Comparison of ENCODE assay signal across 11 cellular contexts in the genomic region with DNA sequence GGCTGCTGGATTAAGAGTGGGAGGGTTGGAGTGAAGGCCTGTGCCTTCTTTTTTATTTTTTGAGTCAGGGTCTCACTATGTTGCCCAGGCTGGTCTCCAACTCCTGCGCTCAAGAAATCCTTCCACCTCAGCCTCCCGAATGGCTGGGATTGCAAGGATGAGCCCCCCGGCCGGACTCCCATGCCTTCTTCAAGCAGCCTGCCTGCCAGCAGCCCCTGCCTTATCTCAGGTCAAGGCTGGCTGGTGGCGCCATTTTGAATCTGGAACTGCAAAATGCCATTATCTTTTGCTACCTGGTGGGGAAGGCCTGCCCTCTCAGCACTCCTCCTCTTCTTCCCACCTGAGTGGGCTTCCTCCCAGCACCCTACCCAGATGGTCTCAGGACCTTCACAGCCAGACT.
"Had no signal": no experiment of that assay in that cellular context is flagged by ENCODE, and none has a peak within 500 bp of the region (broad histone marks: within the 10 kb centered on the region; RNA-seq: fewer than 3 reads in every experiment).

No MANE protein-coding gene starts in this region.

- ATAC-seq: effector memory CD8-positive, alpha-beta T cell; stimulated activated naive CD8-positive, alpha-beta T cell treated with anti-CD3 and anti-CD28 coated beads, Interleukin-15, Interleukin-2, amounts not matched to agents 100 U/mL and 50 U/mL, for 24 hours; T-cell had no signal

- H3K27me3 Mint-ChIP-seq: effector memory CD8-positive, alpha-beta T cell; T-cell had no signal

- H3K36me3 ChIP-seq: suprapubic skin had no signal

- H3K27ac Mint-ChIP-seq: effector memory CD8-positive, alpha-beta T cell; nephron progenitor cell; T-cell had no signal

- H3K36me3 Mint-ChIP-seq: T-cell had no signal

- H3K9me3 Mint-ChIP-seq: effector memory CD8-positive, alpha-beta T cell; nephron progenitor cell; T-cell had no signal

- H3K27me3 ChIP-seq: suprapubic skin had no signal

- DNase-seq: activated CD4-positive, alpha-beta T cell treated with anti-CD3 and anti-CD28 coated beads for 48 hours; activated naive CD4-positive, alpha-beta T cell treated with Interleukin-2 at 50 U/mL for 16 hours; effector memory CD8-positive, alpha-beta T cell; erythroblast; glutamatergic neuron; nephron progenitor cell; stimulated activated CD4-positive, alpha-beta T cell treated with anti-CD3 and anti-CD28 coated beads, Interleukin-2, amount 100 ng/mL, for 48 hours; stimulated activated naive CD8-positive, alpha-beta T cell treated with anti-CD3 and anti-CD28 coated beads, Interleukin-15, Interleukin-2, amounts not matched to agents 100 U/mL and 50 U/mL, for 24 hours; T-cell had no signal

- H3K9me3 ChIP-seq: suprapubic skin had no signal

- H3K4me3 Mint-ChIP-seq: effector memory CD8-positive, alpha-beta T cell; nephron progenitor cell had no signal

- H3K27ac ChIP-seq: coronary artery, suprapubic skin had no signal

- H3K4me3 ChIP-seq: coronary artery, suprapubic skin had no signal
